ENCODE assay signal across 9 cellular contexts in the genomic region with DNA sequence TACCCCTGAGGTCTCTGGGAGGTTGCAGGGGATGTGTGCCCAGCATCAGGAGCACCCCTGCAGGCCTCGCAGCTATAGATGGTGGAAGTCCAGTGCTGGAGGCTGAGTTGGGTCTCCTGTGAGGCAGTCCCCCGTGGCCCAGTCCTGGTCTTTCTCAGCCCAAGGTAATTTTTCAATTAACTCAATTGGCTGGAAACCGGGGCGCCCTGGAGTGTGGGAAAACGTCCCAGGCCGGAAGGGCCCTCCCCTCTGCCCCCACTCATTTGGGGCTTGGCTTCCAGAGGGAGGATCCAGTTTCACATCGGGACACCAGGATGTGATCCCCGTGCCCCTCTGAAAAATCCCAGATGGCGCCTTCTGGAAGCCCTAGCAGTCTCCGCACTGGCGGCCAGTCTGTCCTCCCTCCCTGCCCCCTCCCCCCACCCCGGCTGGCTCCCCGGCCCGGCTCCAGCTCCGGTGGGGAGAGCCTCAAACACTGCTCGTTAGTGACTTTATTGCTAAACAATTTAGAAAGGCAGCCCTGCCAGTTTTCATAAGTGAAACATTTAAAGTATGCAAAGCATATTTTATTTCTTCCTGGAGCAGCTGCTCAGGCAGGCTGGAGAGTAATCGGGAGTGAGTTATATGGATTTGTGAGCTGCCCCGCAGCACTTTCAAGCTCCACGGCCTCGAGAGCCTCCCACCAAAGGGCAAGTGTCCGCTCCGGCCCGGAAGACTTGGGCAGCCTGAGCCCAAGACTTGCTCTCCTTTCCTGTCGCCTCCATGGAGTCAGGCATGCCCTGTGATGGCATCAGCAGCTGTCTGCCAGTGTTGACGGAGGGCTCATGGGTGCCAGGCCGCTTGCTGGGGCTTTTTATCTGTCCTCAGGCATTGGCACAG.
DNase-seq lines count a peak whose midpoint lies in the region; ATAC-seq and TF ChIP-seq lines count a peak whose summit lies in the region.
"Had no signal": no experiment of that assay in that cellular context is flagged by ENCODE, and none has a peak within 500 bp of the region (broad histone marks: within the 10 kb centered on the region; RNA-seq: fewer than 3 reads in every experiment).

No MANE protein-coding gene starts in this region.

- no peak overlapping the region for H3K27ac Mint-ChIP-seq in CD14-positive monocyte

- peaks cover 0 to 5% (median 0%) of the 10 kb centered on the region in 7 donors for H3K9me3 Mint-ChIP-seq in CD14-positive monocyte

- no peaks in the 10 kb centered on the region for H3K27me3 ChIP-seq in rectal smooth muscle tissue (ENCODE audit: control insufficient read depth, insufficient read depth, low read length)

- DNase-seq in EH (ENCODE audit: low read depth) (peak; percentile 97), left cardiac atrium (peak; percentile 55), SW 1271 (lab: John Stamatoyannopoulos, UW) (no peak), CD14-positive monocyte (ENCODE audit: low spot score) (no peak), NOMO-1 (lab: John Stamatoyannopoulos, UW; ENCODE audit: unreplicated experiment in 2 of 2) (no peak)
- DNase-seq: GF-D8 had no signal

- H3K4me3 ChIP-seq in rectal smooth muscle tissue (ENCODE audit: low read length) = peak overlapping the region; percentile 29

- H3K4me1 Mint-ChIP-seq in CD14-positive monocyte = no peaks in the 10 kb centered on the region

- H3K27ac ChIP-seq in angular gyrus (ENCODE audit: low read depth, low read length) (peak overlapping the region; percentile 97), rectal smooth muscle tissue (ENCODE audit: low read depth, low read length) (peak overlapping the region; percentile 84)

- intact Hi-C loops in left cardiac atrium (cut with DNase I) (no loop called here), CD14-positive monocyte (cut with micrococcal nuclease) (no loop called here)

- no peaks in the 10 kb centered on the region for H3K36me3 Mint-ChIP-seq in CD14-positive monocyte

- no peak overlapping the region for H3K4me3 Mint-ChIP-seq in CD14-positive monocyte

- H3K36me3 ChIP-seq in rectal smooth muscle tissue (ENCODE audit: control insufficient read depth, insufficient read depth, low read length) = no peaks in the 10 kb centered on the region

- H3K9ac ChIP-seq in rectal smooth muscle tissue (ENCODE audit: low read length) = no peak overlapping the region

- H3K4me1 ChIP-seq in rectal smooth muscle tissue (ENCODE audit: control insufficient read depth, insufficient read depth, low read length) = peaks cover 16% of the 10 kb centered on the region

- ATAC-seq in left cardiac atrium (peak; percentile 74 to 79), GM21526 (IDR thresholded peaks at IDR 0.05; ENCODE audit: low FRiP score, unreplicated experiment) (no peak)

- no peak for TF ChIP-seq CTCF in CD14-positive monocyte (IDR thresholded peaks at IDR 0.05)

- H3K27me3 Mint-ChIP-seq in CD14-positive monocyte (ENCODE audit: low read depth in 3 of 3) = peaks cover 0 to 16% (median 2%) of the 10 kb centered on the region in 3 donors

Comparison
In these comparisons a context has a peak if more than half of its experiments do, and no peak if none do; other contexts are left out.
1. DNase-seq: peak in EH (single experiment) and left cardiac atrium (single experiment); none in SW 1271 (0 of 2), CD14-positive monocyte (single experiment) and NOMO-1 (0 of 2).